ENCODE assay signal across 16 cellular contexts in genomic region chr11:83436855-83437254, GRCh38.
DNase-seq lines count a peak whose midpoint lies in the region; ATAC-seq and TF ChIP-seq lines count a peak whose summit lies in the region.
"Had no signal": no experiment of that assay in that cellular context is flagged by ENCODE, and none has a peak within 500 bp of the region (broad histone marks: within the 10 kb centered on the region; RNA-seq: fewer than 3 reads in every experiment).

No MANE protein-coding gene starts in this region.

- H3K36me3 Mint-ChIP-seq in endodermal cell (ENCODE audit: low read depth) (no peaks in the 10 kb centered on the region), neural progenitor cell (no peaks in the 10 kb centered on the region)
- H3K36me3 Mint-ChIP-seq: CD14-positive monocyte; CD4-positive, alpha-beta memory T cell had no signal

- H3K4me1 Mint-ChIP-seq in stimulated activated naive CD8-positive, alpha-beta T cell treated with anti-CD3 and anti-CD28 coated beads, Interleukin-15, amount 100 ng/mL, for 72 hours = no peaks in the 10 kb centered on the region
- H3K4me1 Mint-ChIP-seq in endodermal cell (peaks cover 6% of the 10 kb centered on the region), neural progenitor cell (peaks cover 5% of the 10 kb centered on the region)
- H3K4me1 Mint-ChIP-seq: CD4-positive, alpha-beta memory T cell had no signal

- H3K4me1 ChIP-seq in endodermal cell (ENCODE audit: control insufficient read depth, insufficient read depth, low read length) (no peaks in the 10 kb centered on the region), neural progenitor cell (peaks cover 9% of the 10 kb centered on the region), heart left ventricle (no peaks in the 10 kb centered on the region), suprapubic skin (no peaks in the 10 kb centered on the region)
- H3K4me1 ChIP-seq: BLaER1, HAP-1 had no signal

- no peaks in the 10 kb centered on the region for H3K27me3 Mint-ChIP-seq in stimulated activated naive CD8-positive, alpha-beta T cell treated with anti-CD3 and anti-CD28 coated beads, Interleukin-15, amount 100 ng/mL, for 72 hours
- no peaks in the 10 kb centered on the region for H3K27me3 Mint-ChIP-seq in endodermal cell (ENCODE audit: insufficient read depth)
- H3K27me3 Mint-ChIP-seq in neural progenitor cell (ENCODE audit: insufficient read depth, low read depth) = peaks cover 2% of the 10 kb centered on the region

- TF ChIP-seq CTCF in endodermal cell (conservative IDR thresholded peaks at IDR 0.05) (no peak), neural progenitor cell (IDR thresholded peaks at IDR 0.05) (no peak), heart left ventricle (IDR thresholded peaks at IDR 0.05) (no peak), suprapubic skin (IDR thresholded peaks at IDR 0.05) (no peak)

- H3K9me3 Mint-ChIP-seq in stimulated activated naive CD8-positive, alpha-beta T cell treated with anti-CD3 and anti-CD28 coated beads, Interleukin-15, amount 100 ng/mL, for 72 hours = no peaks in the 10 kb centered on the region
- H3K9me3 Mint-ChIP-seq in endodermal cell (no peaks in the 10 kb centered on the region), neural progenitor cell (no peaks in the 10 kb centered on the region)
- H3K9me3 Mint-ChIP-seq: CD4-positive, alpha-beta memory T cell had no signal

- no peak for TF ChIP-seq POLR2A in heart left ventricle (IDR thresholded peaks at IDR 0.05)
- TF ChIP-seq POLR2A in suprapubic skin (IDR thresholded peaks at IDR 0.05) = no peak

- no peak overlapping the region for H3K4me3 ChIP-seq in endodermal cell (ENCODE audit: low read length)
- no peak overlapping the region for H3K4me3 ChIP-seq in neural progenitor cell
- H3K4me3 ChIP-seq in heart left ventricle = no peak overlapping the region
- H3K4me3 ChIP-seq in suprapubic skin = no peak overlapping the region
- H3K4me3 ChIP-seq: BLaER1, GM12878, HAP-1 had no signal

- no peak overlapping the region for H3K4me3 Mint-ChIP-seq in stimulated activated naive CD8-positive, alpha-beta T cell treated with anti-CD3 and anti-CD28 coated beads, Interleukin-15, amount 100 ng/mL, for 72 hours
- H3K4me3 Mint-ChIP-seq in endodermal cell (no peak overlapping the region), neural progenitor cell (no peak overlapping the region)
- H3K4me3 Mint-ChIP-seq: CD14-positive monocyte; CD4-positive, alpha-beta memory T cell had no signal

- H3K36me3 ChIP-seq in endodermal cell (ENCODE audit: control insufficient read depth, insufficient read depth, low read length) = no peaks in the 10 kb centered on the region
- H3K36me3 ChIP-seq in neural progenitor cell = no peaks in the 10 kb centered on the region
- H3K36me3 ChIP-seq in heart left ventricle = no peaks in the 10 kb centered on the region
- H3K36me3 ChIP-seq in suprapubic skin = no peaks in the 10 kb centered on the region
- H3K36me3 ChIP-seq: BLaER1, HAP-1 had no signal

- peak; percentile 23 for ATAC-seq in stimulated activated naive CD8-positive, alpha-beta T cell treated with anti-CD3 and anti-CD28 coated beads, Interleukin-15, amount 100 ng/mL, for 72 hours
- ATAC-seq in stimulated activated naive CD8-positive, alpha-beta T cell treated with anti-CD3 and anti-CD28 coated beads, Interleukin-15, Interleukin-2, amounts not matched to agents 100 U/mL and 50 U/mL, for 24 hours = no peak
- no peak for ATAC-seq in heart left ventricle
- ATAC-seq: GM12878, HepG2 had no signal

- H2AFZ ChIP-seq in neural progenitor cell (replicated peaks) = no peak overlapping the region

- TF ChIP-seq EP300 in suprapubic skin (IDR thresholded peaks at IDR 0.05) = no peak

- no peak overlapping the region for H3K27ac Mint-ChIP-seq in stimulated activated naive CD8-positive, alpha-beta T cell treated with anti-CD3 and anti-CD28 coated beads, Interleukin-15, amount 100 ng/mL, for 72 hours
- H3K27ac Mint-ChIP-seq in endodermal cell (peak overlapping the region; percentile 32), neural progenitor cell (peak overlapping the region; percentile 79)
- H3K27ac Mint-ChIP-seq: CD14-positive monocyte; CD4-positive, alpha-beta memory T cell had no signal

- H3K27ac ChIP-seq in endodermal cell (ENCODE audit: low read depth, low read length) (no peak overlapping the region), neural progenitor cell (no peak overlapping the region), heart left ventricle (no peak overlapping the region), suprapubic skin (no peak overlapping the region)
- H3K27ac ChIP-seq: 22Rv1, BLaER1 had no signal

- WGBS in endodermal cell (ENCODE audit: insufficient coverage in 1 of 2, insufficient read length in 1 of 2), 2 experiments = 90% methylated on average over 3 of the region's 3 CpGs
- WGBS in heart left ventricle, 4 donors = 88 to 93% (median 90%) methylated on average over 3 of the region's 3 CpGs
- WGBS in suprapubic skin = 86% methylated on average over 3 of the region's 3 CpGs

- intact Hi-C loops in heart left ventricle (cut with DNase I) = no loop called here

- no peaks in the 10 kb centered on the region for H4K20me1 ChIP-seq in neural progenitor cell (ENCODE audit: low read depth)
- H4K20me1 ChIP-seq: BLaER1 had no signal

- DNase-seq in stimulated activated naive CD8-positive, alpha-beta T cell treated with anti-CD3 and anti-CD28 coated beads, Interleukin-15, amount 100 ng/mL, for 72 hours = no peak
- DNase-seq in stimulated activated naive CD8-positive, alpha-beta T cell treated with anti-CD3 and anti-CD28 coated beads, Interleukin-15, Interleukin-2, amounts not matched to agents 100 U/mL and 50 U/mL, for 24 hours = no peak
- DNase-seq in endodermal cell = no peak
- no peak for DNase-seq in neural progenitor cell (ENCODE audit: low spot score)
- DNase-seq in NAMALWA (ENCODE audit: low spot score) = no peak
- DNase-seq in heart left ventricle = no peak
- DNase-seq in suprapubic skin (ENCODE audit: low spot score in 2 of 2) = no peak
- DNase-seq: CD4-positive, alpha-beta memory T cell; DMS153; DMS79 treated with DMSO at 0.1 percent for 48 hours had no signal

- no peaks in the 10 kb centered on the region for H3F3A ChIP-seq in neural progenitor cell (ENCODE audit: low read depth)

- H3K79me2 ChIP-seq in neural progenitor cell (ENCODE audit: low read depth) = no peaks in the 10 kb centered on the region

- H3K9ac ChIP-seq in endodermal cell (ENCODE audit: extremely low read depth, low read length, poor library complexity, severe bottlenecking) (no peak overlapping the region), neural progenitor cell (no peak overlapping the region)
- H3K9ac ChIP-seq: BLaER1 had no signal

- H3K27me3 ChIP-seq in endodermal cell (ENCODE audit: control insufficient read depth, insufficient read depth, low read length, poor library complexity, severe bottlenecking) = no peaks in the 10 kb centered on the region
- H3K27me3 ChIP-seq in neural progenitor cell = peaks cover 4% of the 10 kb centered on the region
- H3K27me3 ChIP-seq in heart left ventricle = no peaks in the 10 kb centered on the region
- H3K27me3 ChIP-seq in suprapubic skin = no peaks in the 10 kb centered on the region
- H3K27me3 ChIP-seq: BLaER1 had no signal

- H3K9me3 ChIP-seq in endodermal cell (ENCODE audit: control insufficient read depth, low read length) (peaks cover 16% of the 10 kb centered on the region), neural progenitor cell (ENCODE audit: low read depth) (no peaks in the 10 kb centered on the region), heart left ventricle (no peaks in the 10 kb centered on the region), suprapubic skin (no peaks in the 10 kb centered on the region)
- H3K9me3 ChIP-seq: BLaER1, HAP-1 had no signal

- no peak overlapping the region for H3K4me2 ChIP-seq in neural progenitor cell
- H3K4me2 ChIP-seq: BLaER1 had no signal

Comparison
In these comparisons a context has a peak if more than half of its experiments do, and no peak if none do; other contexts are left out.
1. H3K27ac Mint-ChIP-seq: peak in endodermal cell (single experiment) and neural progenitor cell (single experiment); none in stimulated activated naive CD8-positive, alpha-beta T cell treated with anti-CD3 and anti-CD28 coated beads, Interleukin-15, amount 100 ng/mL, for 72 hours (0 of 2).